In genomic region chr16:66637806-66638205, GRCh38 we compare ENCODE assay signal across 24 cellular contexts. TPM values are rescaled to one million over a fixed set of nuclear protein-coding genes. Genes with fewer than 3 reads are reported as not detected.
"Had no signal": no experiment of that assay in that cellular context is flagged by ENCODE, and none has a peak within 500 bp of the region (broad histone marks: within the 10 kb centered on the region; RNA-seq: fewer than 3 reads in every experiment).

No MANE protein-coding gene starts in this region.

- H3K27ac Mint-ChIP-seq: immature natural killer cell, memory B cell had no signal

- H3K4me1 Mint-ChIP-seq: immature natural killer cell, memory B cell had no signal

- H3K27ac ChIP-seq: coronary artery, esophagus muscularis mucosa, foreskin keratinocyte, gastroesophageal sphincter, heart left ventricle, hepatocyte, left lung, lower lobe of right lung had no signal

- H2AFZ ChIP-seq: hepatocyte had no signal

- ATAC-seq: foreskin keratinocyte, gastroesophageal sphincter, heart left ventricle, left cardiac atrium, left lung, left ventricle myocardium superior, lower lobe of right lung had no signal

- H3K4me2 ChIP-seq: hepatocyte had no signal

- H3K9me3 Mint-ChIP-seq: immature natural killer cell, memory B cell had no signal

- H3K36me3 Mint-ChIP-seq: immature natural killer cell, memory B cell had no signal

- DNase-seq: dermis blood vessel endothelial cell; dorsolateral prefrontal cortex; effector CD4-positive, alpha-beta T cell; effector memory CD4-positive, alpha-beta T cell; foreskin keratinocyte; immature natural killer cell; left cardiac atrium; left lung; left ventricle myocardium superior; lower lobe of right lung; midbrain had no signal

- H3K9me3 ChIP-seq: esophagus muscularis mucosa, gastroesophageal sphincter, heart left ventricle, left lung, lower lobe of right lung had no signal

- H3K4me1 ChIP-seq: esophagus muscularis mucosa, gastroesophageal sphincter, heart left ventricle, left lung, lower lobe of right lung had no signal

- H3K27me3 ChIP-seq: dorsolateral prefrontal cortex, esophagus muscularis mucosa, foreskin keratinocyte, gastroesophageal sphincter, heart left ventricle, hepatocyte, left lung had no signal

- H3K4me3 Mint-ChIP-seq: immature natural killer cell, memory B cell had no signal

RNA-seq across cellular contexts. Expression of gene CMTM2, which starts 58.5 kb away (rescaled TPM):
- total RNA-seq: cerebellum, endothelial cell of umbilical vein, fibroblast of lung, fibroblast of villous mesenchyme, foreskin keratinocyte, frontal cortex, gastroesophageal sphincter, hepatocyte, left ventricle myocardium superior, lung microvascular endothelial cell, mucosa of gallbladder had no signal
